ENCODE assay signal across 8 cellular contexts in genomic region chr4:99405433-99406115, GRCh38. TPM values are rescaled to one million over a fixed set of nuclear protein-coding genes. Genes with fewer than 3 reads are reported as not detected.
A peak's percentile ranks its signal among the peaks of the same experiment; 100 is the strongest.
DNase-seq lines count a peak whose midpoint lies in the region; ATAC-seq and TF ChIP-seq lines count a peak whose summit lies in the region.

No MANE protein-coding gene starts in this region.

- no peak overlapping the region for H3T11ph ChIP-seq in H9 (ENCODE audit: low read length)

- H3K14ac ChIP-seq in H9 (ENCODE audit: insufficient read depth, low read length): no peak overlapping the region

- H4K91ac ChIP-seq in H9 (ENCODE audit: insufficient read length, low read depth, low read length): no peak overlapping the region

- H2BK12ac ChIP-seq in H9 (ENCODE audit: insufficient read length, low read depth, low read length): no peak overlapping the region

- no peak overlapping the region for H3K4me3 Mint-ChIP-seq in H9
- no peak overlapping the region for H3K4me3 Mint-ChIP-seq in activated CD4-positive, alpha-beta T cell treated with anti-CD3 and anti-CD28 coated beads, Interleukin-2, amount 10 ng/mL, durations not matched to agents 7 days and 5 days

- H3K27me3 Mint-ChIP-seq in H9 (ENCODE audit: low read depth): no peaks in the 10 kb centered on the region
- peaks cover 5% of the 10 kb centered on the region for H3K27me3 Mint-ChIP-seq in activated CD4-positive, alpha-beta T cell treated with anti-CD3 and anti-CD28 coated beads, Interleukin-2, amount 10 ng/mL, durations not matched to agents 7 days and 5 days

- no peak overlapping the region for H2AK5ac ChIP-seq in H9 (ENCODE audit: insufficient read length, low read length)

- H3K4me2 ChIP-seq in H9 (ENCODE audit: insufficient read depth, insufficient read length, low read length): no peak overlapping the region

- no peaks in the 10 kb centered on the region for H3K9me3 ChIP-seq in H9 (ENCODE audit: control insufficient read depth, low read depth, low read length)

- H3K27me3 ChIP-seq in H9 (ENCODE audit: insufficient read depth, low read length): no peaks in the 10 kb centered on the region

- no peaks in the 10 kb centered on the region for H3K23me2 ChIP-seq in H9 (ENCODE audit: insufficient read length, low read depth, low read length, poor library complexity, severe bottlenecking)

- no peaks in the 10 kb centered on the region for H3K9me3 Mint-ChIP-seq in H9
- H3K9me3 Mint-ChIP-seq in activated CD4-positive, alpha-beta T cell treated with anti-CD3 and anti-CD28 coated beads, Interleukin-2, amount 10 ng/mL, durations not matched to agents 7 days and 5 days: no peaks in the 10 kb centered on the region

- no peak overlapping the region for H3K18ac ChIP-seq in H9 (ENCODE audit: insufficient read length, low read depth, low read length)

- H2BK120ac ChIP-seq in H9 (ENCODE audit: low read depth, low read length, poor library complexity, severe bottlenecking): no peak overlapping the region

- H3K4ac ChIP-seq in H9 (ENCODE audit: low read depth, low read length): no peak overlapping the region

- intact Hi-C loops in lower leg skin (cut with DNase I; ENCODE audit: low total_unique reads): loop anchor here (5.0 to 10.0 kb wide), 3 partner anchors 203 to 411 kb away; partner anchors contain the start of gene METAP1

- H3K4me3 ChIP-seq in lower leg skin (ENCODE audit: low read depth, poor library complexity, severe bottlenecking): no peak overlapping the region

- DNase-seq in H9: peak; percentile 63
- DNase-seq in NCI-H446 (lab: John Stamatoyannopoulos, UW): peak; percentile 27 to 66
- DNase-seq in activated CD4-positive, alpha-beta T cell treated with anti-CD3 and anti-CD28 coated beads, Interleukin-2, amount 10 ng/mL, durations not matched to agents 7 days and 5 days: peak; percentile 62
- DNase-seq in dedifferentiated amniotic fluid mesenchymal stem cell (ENCODE audit: extremely low spot score): peak; percentile 93
- peak; percentile 80 to 87 for DNase-seq in lower leg skin (ENCODE audit: low spot score in 2 of 2)
- DNase-seq in stimulated activated CD8-positive, alpha-beta memory T cell treated with anti-CD3 and anti-CD28 coated beads, Interleukin-15, amount 100 ng/mL, for 1 hour (ENCODE audit: low read depth): peak; percentile 27

- no peak for ATAC-seq in GM21619 (IDR thresholded peaks at IDR 0.05; ENCODE audit: unreplicated experiment)

- no peak overlapping the region for H4K8ac ChIP-seq in H9 (replicated peaks; ENCODE audit: insufficient read length, low read depth, low read length)

- H3K56ac ChIP-seq in H9 (ENCODE audit: insufficient read length, low read depth, low read length): no peak overlapping the region

- POLR2A ChIA-PET in activated CD4-positive, alpha-beta T cell treated with anti-CD3 and anti-CD28 coated beads, Interleukin-2, amount 10 ng/mL, durations not matched to agents 7 days and 5 days (lab: Charles Lee): no interaction called here

- H3K4me1 ChIP-seq in H9 (ENCODE audit: insufficient read depth, low read length): no peaks in the 10 kb centered on the region; the same call in 1 of the 2 replicates

- no peak overlapping the region for H3K23ac ChIP-seq in H9 (ENCODE audit: insufficient read length, low read depth, low read length)

- H3K27ac ChIP-seq in C4-2B (no peak overlapping the region), H9 (ENCODE audit: insufficient read length, low read depth, low read length) (no peak overlapping the region)

- H2AFZ ChIP-seq in H9 (ENCODE audit: low read length): no peak overlapping the region

- H4K5ac ChIP-seq in H9 (ENCODE audit: insufficient read length, low read depth, low read length): no peak overlapping the region

- peak; percentile 90 for TF ChIP-seq CTCF in C4-2B (conservative IDR thresholded peaks at IDR 0.05)
- TF ChIP-seq CTCF in H9 (conservative IDR thresholded peaks at IDR 0.05): peak; percentile 91
- peak in 1 of 3 donors; percentile 93 for TF ChIP-seq CTCF in lower leg skin (IDR thresholded peaks at IDR 0.05)

- TF ChIP-seq POLR2A in lower leg skin (IDR thresholded peaks at IDR 0.05): no peak

- H3K27ac Mint-ChIP-seq in H9: no peak overlapping the region
- H3K27ac Mint-ChIP-seq in activated CD4-positive, alpha-beta T cell treated with anti-CD3 and anti-CD28 coated beads, Interleukin-2, amount 10 ng/mL, durations not matched to agents 7 days and 5 days: no peak overlapping the region

- no peaks in the 10 kb centered on the region for H3K79me2 ChIP-seq in H9 (ENCODE audit: insufficient read depth, low read length)

- WGBS in H9 (ENCODE audit: extremely low coverage, insufficient read length, low lambda C conversion rate): 100% methylated on average over 1 of the region's 6 CpGs
- WGBS in lower leg skin, 2 donors: 41 to 42% methylated on average over 6 of the region's 6 CpGs

- no peak overlapping the region for H3K9ac ChIP-seq in H9 (ENCODE audit: extremely low read depth, insufficient read length, low read length)

- peaks cover 17 to 18% of the 10 kb centered on the region in 2 experiments for H3K4me1 Mint-ChIP-seq in H9
- peaks cover 16% of the 10 kb centered on the region for H3K4me1 Mint-ChIP-seq in activated CD4-positive, alpha-beta T cell treated with anti-CD3 and anti-CD28 coated beads, Interleukin-2, amount 10 ng/mL, durations not matched to agents 7 days and 5 days

- H3K79me1 ChIP-seq in H9 (ENCODE audit: insufficient read depth, low read depth, low read length, poor library complexity, severe bottlenecking): no peaks in the 10 kb centered on the region

- H2BK5ac ChIP-seq in H9 (ENCODE audit: insufficient read length, low read length): no peak overlapping the region

- H3K36me3 Mint-ChIP-seq in H9 (ENCODE audit: insufficient read depth in 1 of 3, low read depth in 3 of 3): no peaks in the 10 kb centered on the region
- no peaks in the 10 kb centered on the region for H3K36me3 Mint-ChIP-seq in activated CD4-positive, alpha-beta T cell treated with anti-CD3 and anti-CD28 coated beads, Interleukin-2, amount 10 ng/mL, durations not matched to agents 7 days and 5 days (ENCODE audit: low read depth)

- no peak overlapping the region for H2BK20ac ChIP-seq in H9 (ENCODE audit: low read depth, low read length, poor library complexity, severe bottlenecking)

- CTCF ChIA-PET in activated CD4-positive, alpha-beta T cell treated with anti-CD3 and anti-CD28 coated beads, Interleukin-2, amount 10 ng/mL, durations not matched to agents 7 days and 5 days (lab: Charles Lee): interaction anchor here (0.6 to 1.7 kb wide), 5 partner anchors 10 to 938 kb away, joined by 3 to 6 read pairs (median 3); partner anchors contain the start of gene METAP1

- no peak overlapping the region for H2BK15ac ChIP-seq in H9 (ENCODE audit: low read depth, low read length)

- H4K20me1 ChIP-seq in H9 (ENCODE audit: control insufficient read depth, insufficient read depth, insufficient read length): no peaks in the 10 kb centered on the region

RNA-seq across cellular contexts. Expression of gene ADH7, which starts 29.6 kb away (rescaled TPM):
- total RNA-seq in H9 (2021) (not detected in 2 replicates), lower leg skin (under 1 TPM in 3 of 4 donors, not detected in 1; 0.34 to 0.83 (median 0.52) TPM)
- not detected for total RNA-seq in activated CD4-positive, alpha-beta T cell treated with anti-CD3 and anti-CD28 coated beads, Interleukin-2, amount 10 ng/mL, durations not matched to agents 7 days and 5 days

RNA-seq across cellular contexts. Expression of gene ADH1C, which starts 53.0 kb away (rescaled TPM):
- not detected in 2 replicates for total RNA-seq in H9 (2021)
- not detected for total RNA-seq in activated CD4-positive, alpha-beta T cell treated with anti-CD3 and anti-CD28 coated beads, Interleukin-2, amount 10 ng/mL, durations not matched to agents 7 days and 5 days
- 1 to 10 TPM in 1 of 4 donors, under 1 TPM in 1, not detected in 2; 0.68 to 1.2 TPM for total RNA-seq in lower leg skin

Comparison
In these comparisons a context has a peak if more than half of its experiments do, and no peak if none do; other contexts are left out.
1. DNase-seq: peak in every context shown above with its lines; median percentile 93 in dedifferentiated amniotic fluid mesenchymal stem cell; 84 in lower leg skin; 63 in H9; 62 in activated CD4-positive, alpha-beta T cell treated with anti-CD3 and anti-CD28 coated beads, Interleukin-2, amount 10 ng/mL, durations not matched to agents 7 days and 5 days; 46 in NCI-H446; 27 in stimulated activated CD8-positive, alpha-beta memory T cell treated with anti-CD3 and anti-CD28 coated beads, Interleukin-15, amount 100 ng/mL, for 1 hour.